In genomic region chr3:81716870-81717509, GRCh38 we compare ENCODE assay signal across 1 cellular context.
TF ChIP-seq lines count a peak whose summit lies in the region.

No MANE protein-coding gene starts in this region.

TF ChIP-seq in GM23338, 12 proteins besides CTCF, POLR2A, EP300 and RAD21 (continued from another document):
- TF ChIP-seq, protein P1, sequence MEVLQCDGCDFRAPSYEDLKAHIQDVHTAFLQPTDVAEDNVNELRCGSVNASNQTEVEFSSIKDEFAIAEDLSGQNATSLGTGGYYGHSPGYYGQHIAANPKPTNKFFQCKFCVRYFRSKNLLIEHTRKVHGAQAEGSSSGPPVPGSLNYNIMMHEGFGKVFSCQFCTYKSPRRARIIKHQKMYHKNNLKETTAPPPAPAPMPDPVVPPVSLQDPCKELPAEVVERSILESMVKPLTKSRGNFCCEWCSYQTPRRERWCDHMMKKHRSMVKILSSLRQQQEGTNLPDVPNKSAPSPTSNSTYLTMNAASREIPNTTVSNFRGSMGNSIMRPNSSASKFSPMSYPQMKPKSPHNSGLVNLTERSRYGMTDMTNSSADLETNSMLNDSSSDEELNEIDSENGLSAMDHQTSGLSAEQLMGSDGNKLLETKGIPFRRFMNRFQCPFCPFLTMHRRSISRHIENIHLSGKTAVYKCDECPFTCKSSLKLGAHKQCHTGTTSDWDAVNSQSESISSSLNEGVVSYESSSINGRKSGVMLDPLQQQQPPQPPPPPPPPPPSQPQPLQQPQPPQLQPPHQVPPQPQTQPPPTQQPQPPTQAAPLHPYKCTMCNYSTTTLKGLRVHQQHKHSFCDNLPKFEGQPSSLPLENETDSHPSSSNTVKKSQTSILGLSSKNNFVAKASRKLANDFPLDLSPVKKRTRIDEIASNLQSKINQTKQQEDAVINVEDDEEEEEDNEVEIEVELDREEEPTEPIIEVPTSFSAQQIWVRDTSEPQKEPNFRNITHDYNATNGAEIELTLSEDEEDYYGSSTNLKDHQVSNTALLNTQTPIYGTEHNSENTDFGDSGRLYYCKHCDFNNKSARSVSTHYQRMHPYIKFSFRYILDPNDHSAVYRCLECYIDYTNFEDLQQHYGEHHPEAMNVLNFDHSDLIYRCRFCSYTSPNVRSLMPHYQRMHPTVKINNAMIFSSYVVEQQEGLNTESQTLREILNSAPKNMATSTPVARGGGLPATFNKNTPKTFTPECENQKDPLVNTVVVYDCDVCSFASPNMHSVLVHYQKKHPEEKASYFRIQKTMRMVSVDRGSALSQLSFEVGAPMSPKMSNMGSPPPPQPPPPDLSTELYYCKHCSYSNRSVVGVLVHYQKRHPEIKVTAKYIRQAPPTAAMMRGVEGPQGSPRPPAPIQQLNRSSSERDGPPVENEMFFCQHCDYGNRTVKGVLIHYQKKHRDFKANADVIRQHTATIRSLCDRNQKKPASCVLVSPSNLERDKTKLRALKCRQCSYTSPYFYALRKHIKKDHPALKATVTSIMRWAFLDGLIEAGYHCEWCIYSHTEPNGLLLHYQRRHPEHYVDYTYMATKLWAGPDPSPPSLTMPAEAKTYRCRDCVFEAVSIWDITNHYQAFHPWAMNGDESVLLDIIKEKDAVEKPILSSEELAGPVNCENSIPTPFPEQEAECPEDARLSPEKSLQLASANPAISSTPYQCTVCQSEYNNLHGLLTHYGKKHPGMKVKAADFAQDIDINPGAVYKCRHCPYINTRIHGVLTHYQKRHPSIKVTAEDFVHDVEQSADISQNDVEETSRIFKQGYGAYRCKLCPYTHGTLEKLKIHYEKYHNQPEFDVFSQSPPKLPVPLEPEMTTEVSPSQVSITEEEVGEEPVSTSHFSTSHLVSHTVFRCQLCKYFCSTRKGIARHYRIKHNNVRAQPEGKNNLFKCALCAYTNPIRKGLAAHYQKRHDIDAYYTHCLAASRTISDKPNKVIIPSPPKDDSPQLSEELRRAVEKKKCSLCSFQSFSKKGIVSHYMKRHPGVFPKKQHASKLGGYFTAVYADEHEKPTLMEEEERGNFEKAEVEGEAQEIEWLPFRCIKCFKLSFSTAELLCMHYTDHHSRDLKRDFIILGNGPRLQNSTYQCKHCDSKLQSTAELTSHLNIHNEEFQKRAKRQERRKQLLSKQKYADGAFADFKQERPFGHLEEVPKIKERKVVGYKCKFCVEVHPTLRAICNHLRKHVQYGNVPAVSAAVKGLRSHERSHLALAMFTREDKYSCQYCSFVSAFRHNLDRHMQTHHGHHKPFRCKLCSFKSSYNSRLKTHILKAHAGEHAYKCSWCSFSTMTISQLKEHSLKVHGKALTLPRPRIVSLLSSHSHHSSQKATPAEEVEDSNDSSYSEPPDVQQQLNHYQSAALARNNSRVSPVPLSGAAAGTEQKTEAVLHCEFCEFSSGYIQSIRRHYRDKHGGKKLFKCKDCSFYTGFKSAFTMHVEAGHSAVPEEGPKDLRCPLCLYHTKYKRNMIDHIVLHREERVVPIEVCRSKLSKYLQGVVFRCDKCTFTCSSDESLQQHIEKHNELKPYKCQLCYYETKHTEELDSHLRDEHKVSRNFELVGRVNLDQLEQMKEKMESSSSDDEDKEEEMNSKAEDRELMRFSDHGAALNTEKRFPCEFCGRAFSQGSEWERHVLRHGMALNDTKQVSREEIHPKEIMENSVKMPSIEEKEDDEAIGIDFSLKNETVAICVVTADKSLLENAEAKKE (CRISPR knock-in tag; IDR thresholded peaks at IDR 0.05): no peak
- TF ChIP-seq EZH2 (IDR thresholded peaks at IDR 0.05; ENCODE audit: low read depth, unreplicated experiment): no peak
- TF ChIP-seq ETS1 (IDR thresholded peaks at IDR 0.05): no peak
- TF ChIP-seq JUNB (IDR thresholded peaks at IDR 0.05; ENCODE audit: unreplicated experiment): no peak
- TF ChIP-seq EZH2phosphoT487 (IDR thresholded peaks at IDR 0.05; ENCODE audit: unreplicated experiment): no peak
- no peak for TF ChIP-seq NANOG (IDR thresholded peaks at IDR 0.05; ENCODE audit: borderline replicate concordance)
- TF ChIP-seq STAT1 (IDR thresholded peaks at IDR 0.05; ENCODE audit: unreplicated experiment): no peak
TF ChIP-seq in GM23338: peak in this region for 0.
